33 cellular contexts compared by ENCODE assay signal in the genomic region with DNA sequence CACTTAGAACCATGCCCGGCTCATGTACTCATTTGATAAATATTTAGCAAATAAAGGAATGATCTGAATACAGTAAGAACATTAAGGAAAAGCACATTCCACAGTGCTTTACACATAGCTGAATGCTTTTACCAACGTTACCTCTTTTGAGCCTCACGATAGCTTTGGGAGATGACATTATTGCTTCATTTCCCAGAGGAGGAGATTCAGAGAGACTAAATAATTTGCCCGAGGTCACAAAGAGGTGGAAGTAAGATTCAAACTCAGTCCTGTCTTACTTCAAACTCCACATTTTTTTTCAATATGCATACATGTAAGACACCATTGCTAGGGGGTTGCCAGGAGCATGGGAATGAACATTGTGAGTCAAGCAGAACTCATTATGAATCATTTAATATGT.
A peak's percentile ranks its signal among the peaks of the same experiment; 100 is the strongest.
DNase-seq lines count a peak whose midpoint lies in the region; ATAC-seq, FAIRE-seq and TF ChIP-seq lines count a peak whose summit lies in the region.
"Had no signal": no experiment of that assay in that cellular context is flagged by ENCODE, and none has a peak within 500 bp of the region (broad histone marks: within the 10 kb centered on the region; RNA-seq: fewer than 3 reads in every experiment).

No MANE protein-coding gene starts in this region.

- H3K9me1 ChIP-seq in keratinocyte (ENCODE audit: control insufficient read depth, extremely low read depth, insufficient read depth, low read length), result no peaks in the 10 kb centered on the region

- no peak overlapping the region for H3K27ac ChIP-seq in PC-3 (ENCODE audit: low read length)
- H3K27ac ChIP-seq in keratinocyte (ENCODE audit: control insufficient read depth, insufficient read depth, low read length), result peak overlapping the region; percentile 11
- no peak overlapping the region for H3K27ac ChIP-seq in MM.1S (ENCODE audit: low read length)
- H3K27ac ChIP-seq: body of pancreas, C4-2B, heart left ventricle, left ventricle myocardium inferior, neutrophil, right lobe of liver, upper lobe of right lung, VCaP had no signal

- BruUV-seq in PC-3 (replicated peaks; lab: Mats Ljungman, UMichigan), result no TSS peak
- no TSS peak for BruUV-seq in Caco-2 (replicated peaks; lab: Mats Ljungman, UMichigan)

- H3K4me1 ChIP-seq in PC-3 (ENCODE audit: insufficient read depth, low read length) (no peaks in the 10 kb centered on the region), keratinocyte (ENCODE audit: control insufficient read depth, extremely low read depth, insufficient read depth, low read length) (peaks cover 17% of the 10 kb centered on the region), MM.1S (ENCODE audit: low read length) (no peaks in the 10 kb centered on the region), Caco-2 (no peaks in the 10 kb centered on the region)
- H3K4me1 ChIP-seq: body of pancreas, heart left ventricle, left ventricle myocardium inferior, right lobe of liver, upper lobe of right lung had no signal

- no peaks in the 10 kb centered on the region for H3K36me3 Mint-ChIP-seq in immature natural killer cell
- no peaks in the 10 kb centered on the region for H3K36me3 Mint-ChIP-seq in Caco-2 (ENCODE audit: insufficient read depth, unreplicated experiment)
- H3K36me3 Mint-ChIP-seq: activated naive CD8-positive, alpha-beta T cell treated with anti-CD3 and anti-CD28 coated beads, Interleukin-2, amount 10 ng/mL, durations not matched to agents 7 days and 5 days; stimulated activated effector memory CD8-positive, alpha-beta T cell treated with anti-CD3 and anti-CD28 coated beads, Interleukin-12 subunit alpha, Interleukin-12 subunit beta, amount 100 ng/mL, for 72 hours had no signal

- no peak overlapping the region for H2AFZ ChIP-seq in PC-3 (ENCODE audit: low read length)
- H2AFZ ChIP-seq in keratinocyte (ENCODE audit: control insufficient read depth, low read length), result no peak overlapping the region
- no peak overlapping the region for H2AFZ ChIP-seq in MM.1S (ENCODE audit: low read length)

- intact Hi-C loops in PC-3 (cut with micrococcal nuclease) (no loop called here), Caco-2 (cut with micrococcal nuclease; ENCODE audit: unreplicated experiment) (no loop called here)

- no peaks in the 10 kb centered on the region for H3K9me3 Mint-ChIP-seq in immature natural killer cell
- peaks cover 6% of the 10 kb centered on the region for H3K9me3 Mint-ChIP-seq in Caco-2 (ENCODE audit: unreplicated experiment)
- H3K9me3 Mint-ChIP-seq: activated naive CD8-positive, alpha-beta T cell treated with anti-CD3 and anti-CD28 coated beads, Interleukin-2, amount 10 ng/mL, durations not matched to agents 7 days and 5 days; stimulated activated effector memory CD8-positive, alpha-beta T cell treated with anti-CD3 and anti-CD28 coated beads, Interleukin-12 subunit alpha, Interleukin-12 subunit beta, amount 100 ng/mL, for 72 hours had no signal

- H3K4me2 ChIP-seq in PC-3 (ENCODE audit: low read length) (no peak overlapping the region), keratinocyte (ENCODE audit: control insufficient read depth, extremely low read depth, insufficient read depth, low read depth, low read length) (peak overlapping the region; percentile 12), MM.1S (ENCODE audit: low read depth, low read length) (no peak overlapping the region)
- H3K4me2 ChIP-seq: SK-N-SH had no signal

- H3K27ac Mint-ChIP-seq in immature natural killer cell (no peak overlapping the region), Caco-2 (ENCODE audit: unreplicated experiment) (no peak overlapping the region)
- H3K27ac Mint-ChIP-seq: activated naive CD8-positive, alpha-beta T cell treated with anti-CD3 and anti-CD28 coated beads, Interleukin-2, amount 10 ng/mL, durations not matched to agents 7 days and 5 days; stimulated activated effector memory CD8-positive, alpha-beta T cell treated with anti-CD3 and anti-CD28 coated beads, Interleukin-12 subunit alpha, Interleukin-12 subunit beta, amount 100 ng/mL, for 72 hours had no signal

- H3K4me3 Mint-ChIP-seq in immature natural killer cell (no peak overlapping the region), Caco-2 (ENCODE audit: unreplicated experiment) (no peak overlapping the region)
- H3K4me3 Mint-ChIP-seq: activated naive CD8-positive, alpha-beta T cell treated with anti-CD3 and anti-CD28 coated beads, Interleukin-2, amount 10 ng/mL, durations not matched to agents 7 days and 5 days; stimulated activated effector memory CD8-positive, alpha-beta T cell treated with anti-CD3 and anti-CD28 coated beads, Interleukin-12 subunit alpha, Interleukin-12 subunit beta, amount 100 ng/mL, for 72 hours had no signal

- H3K9me3 ChIP-seq in PC-3 (ENCODE audit: low read length) (no peaks in the 10 kb centered on the region), keratinocyte (ENCODE audit: control insufficient read depth, low read depth, low read length) (peaks cover 2% of the 10 kb centered on the region), MM.1S (replicated peaks; ENCODE audit: insufficient read depth, low read length) (no peaks in the 10 kb centered on the region), Caco-2 (no peaks in the 10 kb centered on the region)
- H3K9me3 ChIP-seq: body of pancreas, left ventricle myocardium inferior, neutrophil, right lobe of liver, SK-N-SH, upper lobe of right lung had no signal

- H3K27me3 Mint-ChIP-seq in immature natural killer cell (ENCODE audit: low read depth in 3 of 3) (peaks cover 0 to 6% (median 3%) of the 10 kb centered on the region in 3 donors), Caco-2 (ENCODE audit: insufficient read depth, unreplicated experiment) (peaks cover 4% of the 10 kb centered on the region)
- H3K27me3 Mint-ChIP-seq: activated naive CD8-positive, alpha-beta T cell treated with anti-CD3 and anti-CD28 coated beads, Interleukin-2, amount 10 ng/mL, durations not matched to agents 7 days and 5 days had no signal

- POLR2A ChIA-PET in PC-3 (lab: Charles Lee; ENCODE audit: unreplicated experiment), result no interaction called here
- POLR2A ChIA-PET in Caco-2 (lab: Charles Lee), result no interaction called here

- TF ChIP-seq CTCF in PC-3 (conservative IDR thresholded peaks at IDR 0.05; ENCODE audit: low read depth, low read length), result no peak
- TF ChIP-seq CTCF in bronchial epithelial cell (IDR thresholded peaks at IDR 0.05; ENCODE audit: insufficient read depth, low read length, severe bottlenecking), result no peak
- no peak for TF ChIP-seq CTCF in keratinocyte (optimal IDR thresholded peaks at IDR 0.05 in 1 of 3, IDR thresholded peaks at IDR 0.05 in 1 of 3, conservative IDR thresholded peaks at IDR 0.05 in 1 of 3; ENCODE audit: extremely low read depth in 1 of 3, insufficient read depth in 2 of 3, low read length in 3 of 3)
- no peak for TF ChIP-seq CTCF in MM.1S (IDR thresholded peaks at IDR 0.05; ENCODE audit: low read length)
- no peak for TF ChIP-seq CTCF in Caco-2 (IDR thresholded peaks at IDR 0.05; ENCODE audit: insufficient read depth in 1 of 2, low read depth in 1 of 2, low read length in 1 of 2, severe bottlenecking in 1 of 2, unreplicated experiment in 1 of 2)

- CTCF ChIA-PET in PC-3 (lab: Charles Lee), result no interaction called here
- CTCF ChIA-PET in Caco-2 (lab: Charles Lee), result no interaction called here

- no peaks in the 10 kb centered on the region for H3K79me2 ChIP-seq in PC-3 (ENCODE audit: low read length)
- H3K79me2 ChIP-seq in keratinocyte (ENCODE audit: control insufficient read depth, insufficient read depth, low read length), result no peaks in the 10 kb centered on the region
- H3K79me2 ChIP-seq in MM.1S (ENCODE audit: low read length), result no peaks in the 10 kb centered on the region

- DNase-seq in GM03348 (ENCODE audit: low spot score) (peak; percentile 40), PC-3 (peak; percentile 7), bronchial epithelial cell (ENCODE audit: low read depth) (peak; percentile 67), keratinocyte (ENCODE audit: low read depth, low spot score) (peak; percentile 52), immature natural killer cell (no peak), MM.1S (no peak), Caco-2 (no peak)
- DNase-seq: activated CD4-positive, alpha-beta T cell treated with anti-CD3 and anti-CD28 coated beads for 48 hours; activated CD8-positive, alpha-beta memory T cell treated with anti-CD3 and anti-CD28 coated beads for 24 hours; activated effector memory CD4-positive, alpha-beta T cell treated with Interleukin-2 at 50 U/mL for 16 hours; activated naive CD8-positive, alpha-beta T cell treated with anti-CD3 and anti-CD28 coated beads, Interleukin-2, amount 10 ng/mL, durations not matched to agents 7 days and 5 days; body of pancreas; cerebellar nuclear complex; H7; heart left ventricle; KBM-7; left ventricle myocardium inferior; NCI-H1436 treated with DMSO at 0.1 percent for 48 hours; NCI-H446; NCI-H774; right lobe of liver; RPMI8226; SK-N-SH; stimulated activated CD4-positive, alpha-beta T cell treated with anti-CD3 and anti-CD28 coated beads, Interleukin-12 subunit alpha, Interleukin-12 subunit beta, amount 100 ng/mL, for 4 hours; stimulated activated CD4-positive, alpha-beta T cell treated with anti-CD3 and anti-CD28 coated beads, Interleukin-4, amount 100 ng/mL, for 1 hour; substantia nigra; upper lobe of right lung had no signal

- H3K27me3 ChIP-seq in PC-3 (ENCODE audit: low read length) (no peaks in the 10 kb centered on the region), bronchial epithelial cell (ENCODE audit: control insufficient read depth, insufficient read depth, low read length) (no peaks in the 10 kb centered on the region), keratinocyte (ENCODE audit: control insufficient read depth, extremely low read depth, insufficient read depth, low read length) (no peaks in the 10 kb centered on the region), MM.1S (replicated peaks; ENCODE audit: insufficient read depth, low read length) (no peaks in the 10 kb centered on the region), Caco-2 (replicated peaks; ENCODE audit: control insufficient read depth, insufficient read depth, low read length) (no peaks in the 10 kb centered on the region)
- H3K27me3 ChIP-seq: body of pancreas, neutrophil, right lobe of liver, upper lobe of right lung had no signal

- ATAC-seq in PC-3, result no peak
- ATAC-seq in GM18867 (IDR thresholded peaks at IDR 0.05; ENCODE audit: unreplicated experiment), result no peak
- ATAC-seq: body of pancreas; heart left ventricle; right lobe of liver; stimulated activated effector memory CD8-positive, alpha-beta T cell treated with anti-CD3 and anti-CD28 coated beads, Interleukin-12 subunit alpha, Interleukin-12 subunit beta, amount 100 ng/mL, for 72 hours; upper lobe of right lung had no signal

- no peaks in the 10 kb centered on the region for H3K9me2 ChIP-seq in PC-3 (replicated peaks; ENCODE audit: low read length)
- no peaks in the 10 kb centered on the region for H3K9me2 ChIP-seq in MM.1S (replicated peaks; ENCODE audit: insufficient read depth, low read length)
- H3K9me2 ChIP-seq: SK-N-SH had no signal

- H4K20me1 ChIP-seq in PC-3 (ENCODE audit: low read length) (no peaks in the 10 kb centered on the region), keratinocyte (ENCODE audit: control insufficient read depth, extremely low read depth, insufficient read depth, low read length) (no peaks in the 10 kb centered on the region), MM.1S (ENCODE audit: insufficient read depth, low read length) (no peaks in the 10 kb centered on the region)

- H3K36me3 ChIP-seq in PC-3 (ENCODE audit: low read depth, low read length) (no peaks in the 10 kb centered on the region), bronchial epithelial cell (ENCODE audit: control insufficient read depth, insufficient read depth, low read length) (no peaks in the 10 kb centered on the region), keratinocyte (ENCODE audit: control insufficient read depth in 2 of 2, extremely low read depth in 1 of 2, insufficient read depth in 2 of 2, low read length in 2 of 2) (no peaks in the 10 kb centered on the region), MM.1S (replicated peaks; ENCODE audit: insufficient read depth, low read length) (no peaks in the 10 kb centered on the region), Caco-2 (ENCODE audit: control insufficient read depth, insufficient read depth, low read length) (no peaks in the 10 kb centered on the region)
- H3K36me3 ChIP-seq: heart left ventricle, left ventricle myocardium inferior, neutrophil, right lobe of liver, upper lobe of right lung had no signal

- H3K4me3 ChIP-seq in PC-3 (ENCODE audit: low read length) (no peak overlapping the region), bronchial epithelial cell (ENCODE audit: low read depth, low read length) (no peak overlapping the region), keratinocyte (ENCODE audit: control insufficient read depth in 2 of 3, extremely low read depth in 1 of 3, insufficient read depth in 2 of 3, low read depth in 1 of 3, low read length in 3 of 3) (no peak overlapping the region), MM.1S (ENCODE audit: low read length) (no peak overlapping the region), Caco-2 (ENCODE audit: low read depth, low read length) (no peak overlapping the region)
- H3K4me3 ChIP-seq: body of pancreas, heart left ventricle, left ventricle myocardium inferior, right lobe of liver, upper lobe of right lung had no signal

- FAIRE-seq in bronchial epithelial cell (lab: Jason Lieb, UNC) (no peak), keratinocyte (lab: Jason Lieb, UNC) (peak; percentile 75)
- FAIRE-seq: HTR-8/SVneo had no signal

- dilution Hi-C loops in keratinocyte (cut with MboI; ENCODE audit: extremely low pct_ligation_motif_present, low sequenced_read_pairs), result no loop called here

- H3F3A ChIP-seq in PC-3 (ENCODE audit: low read length, unreplicated experiment) (no peaks in the 10 kb centered on the region), MM.1S (ENCODE audit: insufficient read depth, low read length) (no peaks in the 10 kb centered on the region)

- H3K9ac ChIP-seq in PC-3 (ENCODE audit: low read length) (no peak overlapping the region), keratinocyte (ENCODE audit: control insufficient read depth, extremely low read depth, insufficient read depth, low read length) (no peak overlapping the region), MM.1S (ENCODE audit: low read length) (no peak overlapping the region)
- H3K9ac ChIP-seq: SK-N-SH had no signal

- H3K4me1 Mint-ChIP-seq in immature natural killer cell (no peaks in the 10 kb centered on the region), Caco-2 (ENCODE audit: low read depth, unreplicated experiment) (no peaks in the 10 kb centered on the region)
- H3K4me1 Mint-ChIP-seq: activated naive CD8-positive, alpha-beta T cell treated with anti-CD3 and anti-CD28 coated beads, Interleukin-2, amount 10 ng/mL, durations not matched to agents 7 days and 5 days; stimulated activated effector memory CD8-positive, alpha-beta T cell treated with anti-CD3 and anti-CD28 coated beads, Interleukin-12 subunit alpha, Interleukin-12 subunit beta, amount 100 ng/mL, for 72 hours had no signal

Comparison
In these comparisons a context has a peak if more than half of its experiments do, and no peak if none do; other contexts are left out.
1. DNase-seq: peak in GM03348 (single experiment), PC-3 (single experiment), bronchial epithelial cell (single experiment) and keratinocyte (single experiment); none in immature natural killer cell (0 of 3), MM.1S (single experiment) and Caco-2 (0 of 2).